In genomic region chr2:238430781-238431180, GRCh38 we compare ENCODE assay signal across 17 cellular contexts. TPM values are rescaled to one million over a fixed set of nuclear protein-coding genes. Genes with fewer than 3 reads are reported as not detected.
DNase-seq lines count a peak whose midpoint lies in the region; ATAC-seq and TF ChIP-seq lines count a peak whose summit lies in the region.
"Had no signal": no experiment of that assay in that cellular context is flagged by ENCODE, and none has a peak within 500 bp of the region (broad histone marks: within the 10 kb centered on the region; RNA-seq: fewer than 3 reads in every experiment).

No MANE protein-coding gene starts in this region.

- H3K9ac ChIP-seq in IMR-90 (ENCODE audit: low read depth, low read length) (no peak overlapping the region), endodermal cell (ENCODE audit: extremely low read depth, low read length, poor library complexity, severe bottlenecking) (no peak overlapping the region)
- H3K9ac ChIP-seq: BLaER1 treated with 17β-estradiol and CSF1 and Interleukin-3, amounts not matched to agents 10 nM and 100 nM had no signal

- no peak for TF ChIP-seq POLR2A in IMR-90 (IDR thresholded peaks at IDR 0.05; ENCODE audit: low read depth, low read length)
- TF ChIP-seq POLR2A in right lobe of liver (IDR thresholded peaks at IDR 0.05) = no peak

- CTCF ChIA-PET in activated naive CD4-positive, alpha-beta T cell treated with anti-CD3 and anti-CD28 coated beads for 36 hours (lab: Charles Lee) = no interaction called here
- CTCF ChIA-PET in IMR-90 (lab: Yijun Ruan, JAX) = interaction anchor here (1.0 kb wide), 1 partner anchor 11 kb away, joined by 4 read pairs; no protein-coding TSS in a partner anchor

- no peak for ATAC-seq in IMR-90 (ENCODE audit: low read depth)
- ATAC-seq in HG03354 (IDR thresholded peaks at IDR 0.05; ENCODE audit: poor library complexity, severe bottlenecking, unreplicated experiment) = no peak
- ATAC-seq in right lobe of liver = no peak

- no peak overlapping the region for H3K14ac ChIP-seq in IMR-90 (replicated peaks; ENCODE audit: low read depth, low read length)

- H3K27me3 Mint-ChIP-seq in activated naive CD4-positive, alpha-beta T cell treated with anti-CD3 and anti-CD28 coated beads, Interleukin-2, amount 50 U/mL, for 24 hours = no peaks in the 10 kb centered on the region
- H3K27me3 Mint-ChIP-seq in activated naive CD4-positive, alpha-beta T cell treated with anti-CD3 and anti-CD28 coated beads for 36 hours (ENCODE audit: low read depth) = no peaks in the 10 kb centered on the region
- H3K27me3 Mint-ChIP-seq in endodermal cell (ENCODE audit: insufficient read depth) = no peaks in the 10 kb centered on the region
- H3K27me3 Mint-ChIP-seq in progenitor cell of endocrine pancreas = no peaks in the 10 kb centered on the region

- POLR2A ChIA-PET in IMR-90 (lab: Charles Lee; ENCODE audit: unreplicated experiment) = no interaction called here

- peaks cover 27 to 42% of the 10 kb centered on the region in 2 experiments; a peak in 3 of 4 replicates for H3K79me1 ChIP-seq in IMR-90 (ENCODE audit: low read depth in 1 of 2, low read length in 2 of 2)

- no peaks in the 10 kb centered on the region for H3K9me3 Mint-ChIP-seq in activated naive CD4-positive, alpha-beta T cell treated with anti-CD3 and anti-CD28 coated beads, Interleukin-2, amount 50 U/mL, for 24 hours
- H3K9me3 Mint-ChIP-seq in activated naive CD4-positive, alpha-beta T cell treated with anti-CD3 and anti-CD28 coated beads for 36 hours = no peaks in the 10 kb centered on the region
- H3K9me3 Mint-ChIP-seq in endodermal cell (peaks cover 6% of the 10 kb centered on the region), progenitor cell of endocrine pancreas (ENCODE audit: low read depth) (peaks cover 6% of the 10 kb centered on the region)

- in situ Hi-C loops in IMR-90 (cut with MboI; ENCODE audit: low sequenced_read_pairs) = no loop called here

- peaks cover 12% of the 10 kb centered on the region for H3K36me3 Mint-ChIP-seq in activated naive CD4-positive, alpha-beta T cell treated with anti-CD3 and anti-CD28 coated beads, Interleukin-2, amount 50 U/mL, for 24 hours
- H3K36me3 Mint-ChIP-seq in activated naive CD4-positive, alpha-beta T cell treated with anti-CD3 and anti-CD28 coated beads for 36 hours (ENCODE audit: low read depth) = peaks cover 38% of the 10 kb centered on the region
- H3K36me3 Mint-ChIP-seq in endodermal cell (ENCODE audit: low read depth) (peaks cover 51% of the 10 kb centered on the region), progenitor cell of endocrine pancreas (ENCODE audit: insufficient read depth) (peaks cover 27% of the 10 kb centered on the region)

- H3K4me2 ChIP-seq in IMR-90 (ENCODE audit: low read depth, low read length) = no peak overlapping the region
- H3K4me2 ChIP-seq: BLaER1 treated with 17β-estradiol and CSF1 and Interleukin-3, amounts not matched to agents 10 nM and 100 nM had no signal

- H3K27ac Mint-ChIP-seq in activated naive CD4-positive, alpha-beta T cell treated with anti-CD3 and anti-CD28 coated beads, Interleukin-2, amount 50 U/mL, for 24 hours = no peak overlapping the region
- no peak overlapping the region for H3K27ac Mint-ChIP-seq in activated naive CD4-positive, alpha-beta T cell treated with anti-CD3 and anti-CD28 coated beads for 36 hours
- H3K27ac Mint-ChIP-seq in endodermal cell (no peak overlapping the region), progenitor cell of endocrine pancreas (no peak overlapping the region)

- no peak overlapping the region for H3K23ac ChIP-seq in IMR-90 (ENCODE audit: low read depth, low read length)

- H3K4me1 ChIP-seq in IMR-90 (ENCODE audit: control insufficient read depth, insufficient read depth, low read length) (peaks cover 27% of the 10 kb centered on the region), endodermal cell (ENCODE audit: control insufficient read depth, insufficient read depth, low read length) (no peaks in the 10 kb centered on the region), right lobe of liver (peaks cover 0 to 15% (median 4%) of the 10 kb centered on the region in 4 donors)

- intact Hi-C loops in activated naive CD4-positive, alpha-beta T cell treated with anti-CD3 and anti-CD28 coated beads for 36 hours (cut with micrococcal nuclease) = no loop called here
- intact Hi-C loops in IMR-90 (cut with micrococcal nuclease) (loop anchor here (5.0 kb wide), 2 partner anchors 53 to 143 kb away; partner anchors contain the start of gene PER2), right lobe of liver (cut with DNase I) (no loop called here)

- peak overlapping the region; percentile 41 for H3K4me3 Mint-ChIP-seq in activated naive CD4-positive, alpha-beta T cell treated with anti-CD3 and anti-CD28 coated beads, Interleukin-2, amount 50 U/mL, for 24 hours
- H3K4me3 Mint-ChIP-seq in activated naive CD4-positive, alpha-beta T cell treated with anti-CD3 and anti-CD28 coated beads for 36 hours = no peak overlapping the region
- H3K4me3 Mint-ChIP-seq in endodermal cell (no peak overlapping the region), progenitor cell of endocrine pancreas (ENCODE audit: low read depth) (peak overlapping the region; percentile 29)

- peaks cover 10% of the 10 kb centered on the region for H4K20me1 ChIP-seq in IMR-90 (ENCODE audit: insufficient read depth, low read length)

- no peak overlapping the region for H2BK120ac ChIP-seq in IMR-90 (ENCODE audit: low read depth, low read length)

- H2BK15ac ChIP-seq in IMR-90 (ENCODE audit: low read depth, low read length) = no peak overlapping the region

- no TSS peak for BruUV-seq in IMR-90 (replicated peaks; lab: Mats Ljungman, UMichigan)

- no peak overlapping the region for H3K56ac ChIP-seq in IMR-90 (ENCODE audit: extremely low read depth, insufficient read depth, low read length)

- H3K36me3 ChIP-seq in IMR-90 (ENCODE audit: control insufficient read depth, insufficient read depth, low read length) = peaks cover 24% of the 10 kb centered on the region
- peaks cover 50% of the 10 kb centered on the region for H3K36me3 ChIP-seq in endodermal cell (ENCODE audit: control insufficient read depth, insufficient read depth, low read length)
- peaks cover 0 to 25% (median 0%) of the 10 kb centered on the region in 4 donors for H3K36me3 ChIP-seq in right lobe of liver

- H3K27ac ChIP-seq in IMR-90 (ENCODE audit: insufficient read depth, low read length) = no peak overlapping the region
- no peak overlapping the region for H3K27ac ChIP-seq in endodermal cell (ENCODE audit: low read depth, low read length)
- no peak overlapping the region for H3K27ac ChIP-seq in right lobe of liver
- H3K27ac ChIP-seq: BLaER1 treated with 17β-estradiol and CSF1 and Interleukin-3, amounts not matched to agents 10 nM and 100 nM; SJSA1 had no signal

- no peak overlapping the region for H2BK20ac ChIP-seq in IMR-90 (ENCODE audit: low read depth, low read length)

- no peak overlapping the region for H4K8ac ChIP-seq in IMR-90 (ENCODE audit: low read depth in 2 of 2, low read length in 2 of 2)

- peak overlapping the region; percentile 47 for H2BK5ac ChIP-seq in IMR-90 (ENCODE audit: low read depth, low read length, poor library complexity, severe bottlenecking)

- TF ChIP-seq CTCF in IMR-90 (conservative IDR thresholded peaks at IDR 0.05; ENCODE audit: low read depth, low read length) = no peak
- TF ChIP-seq CTCF in endodermal cell (conservative IDR thresholded peaks at IDR 0.05) = no peak
- TF ChIP-seq CTCF in progenitor cell of endocrine pancreas (IDR thresholded peaks at IDR 0.05; ENCODE audit: unreplicated experiment) = no peak
- TF ChIP-seq CTCF in right lobe of liver (IDR thresholded peaks at IDR 0.05) = no peak

- no peak overlapping the region for H3K18ac ChIP-seq in IMR-90 (ENCODE audit: low read depth, low read length)

- no peak overlapping the region for H2AK5ac ChIP-seq in IMR-90 (ENCODE audit: low read depth, low read length)

- DNase-seq in activated naive CD4-positive, alpha-beta T cell treated with anti-CD3 and anti-CD28 coated beads for 36 hours = no peak
- DNase-seq in IMR-90 (no peak), endodermal cell (no peak), progenitor cell of endocrine pancreas (ENCODE audit: low spot score, unreplicated experiment) (no peak), right lobe of liver (no peak), epidermal melanocyte (ENCODE audit: insufficient read length, low spot score) (no peak)
- DNase-seq: DMS 273 treated with DMSO at 0.1 percent for 48 hours; GDM1; NCI-H187 treated with DMSO at 0.1 percent for 48 hours; NCI-H345; NCI-H526; NK-92 treated with Interleukin-12 subunit alpha and Interleukin-12 subunit beta, amount 100 ng/mL, for 24 hours; RPMI8226 had no signal

- dilution Hi-C loops in IMR-90 (cut with HindIII; ENCODE audit: low sequenced_read_pairs, unreplicated experiment) = no loop called here

- no peak overlapping the region for H3K4me3 ChIP-seq in IMR-90 (ENCODE audit: insufficient read depth, low read depth, low read length)
- peak overlapping the region; percentile 48 for H3K4me3 ChIP-seq in endodermal cell (ENCODE audit: low read length)
- H3K4me3 ChIP-seq in right lobe of liver = no peak overlapping the region
- H3K4me3 ChIP-seq: BLaER1 treated with 17β-estradiol and CSF1 and Interleukin-3, amounts not matched to agents 10 nM and 100 nM; SJSA1 had no signal

- peaks cover 68% of the 10 kb centered on the region for H3K4me1 Mint-ChIP-seq in activated naive CD4-positive, alpha-beta T cell treated with anti-CD3 and anti-CD28 coated beads, Interleukin-2, amount 50 U/mL, for 24 hours
- peaks cover 52% of the 10 kb centered on the region for H3K4me1 Mint-ChIP-seq in activated naive CD4-positive, alpha-beta T cell treated with anti-CD3 and anti-CD28 coated beads for 36 hours (ENCODE audit: low read depth)
- H3K4me1 Mint-ChIP-seq in endodermal cell = peaks cover 12% of the 10 kb centered on the region
- peaks cover 29% of the 10 kb centered on the region for H3K4me1 Mint-ChIP-seq in progenitor cell of endocrine pancreas (ENCODE audit: low read depth)

- H3K9me3 ChIP-seq in IMR-90 (ENCODE audit: control insufficient read depth, insufficient read depth, low read length) = 0 out of 2 replicates have a peak, but pooled peaks cover 4% of the 10 kb centered on the region
- peaks cover 16% of the 10 kb centered on the region for H3K9me3 ChIP-seq in endodermal cell (ENCODE audit: control insufficient read depth, low read length)
- H3K9me3 ChIP-seq in right lobe of liver = no peaks in the 10 kb centered on the region
- H3K9me3 ChIP-seq: SJSA1 had no signal

- H2AFZ ChIP-seq in IMR-90 (replicated peaks; ENCODE audit: low read length, poor library complexity) = no peak overlapping the region

- H2AK9ac ChIP-seq in IMR-90 (replicated peaks; ENCODE audit: low read depth, low read length, poor library complexity) = no peak overlapping the region

- no peak overlapping the region for H4K5ac ChIP-seq in IMR-90 (ENCODE audit: low read depth, low read length)

- peaks cover 26% of the 10 kb centered on the region for H3K9me1 ChIP-seq in IMR-90 (ENCODE audit: insufficient read depth, low read length)

- H4K91ac ChIP-seq in IMR-90 (ENCODE audit: insufficient read depth, low read depth, low read length) = no peak overlapping the region

- no peak overlapping the region for H3K4ac ChIP-seq in IMR-90 (ENCODE audit: low read depth, low read length)

- no peak for TF ChIP-seq RAD21 in IMR-90 (IDR thresholded peaks at IDR 0.05; ENCODE audit: low read length)

- WGBS in IMR-90 (ENCODE audit: extremely low coverage in 2 of 2, insufficient read length in 1 of 2), 2 experiments = 98% methylated on average over 5 of the region's 6 CpGs; no CpG with 5 or more reads in 1 of the 2 experiments
- WGBS in endodermal cell (ENCODE audit: insufficient coverage in 1 of 2, insufficient read length in 1 of 2), 2 experiments = 91 to 95% methylated on average over 6 of the region's 6 CpGs
- WGBS in right lobe of liver (ENCODE audit: insufficient coverage, low coverage, low lambda C conversion rate, missing lambda C conversion rate) = 100% methylated on average over 3 of the region's 6 CpGs

- H3K27me3 ChIP-seq in IMR-90 (ENCODE audit: control insufficient read depth, insufficient read depth, low read length) = no peaks in the 10 kb centered on the region
- no peaks in the 10 kb centered on the region for H3K27me3 ChIP-seq in endodermal cell (ENCODE audit: control insufficient read depth, insufficient read depth, low read length, poor library complexity, severe bottlenecking)
- H3K27me3 ChIP-seq in right lobe of liver = no peaks in the 10 kb centered on the region
- H3K27me3 ChIP-seq: BLaER1 treated with 17β-estradiol and CSF1 and Interleukin-3, amounts not matched to agents 10 nM and 100 nM; SJSA1 had no signal

RNA-seq across cellular contexts. Expression of gene ASB1, which starts 4.1 kb away (rescaled TPM):
- 10 to 100 TPM; 29.9 to 33.7 TPM for total RNA-seq in activated naive CD4-positive, alpha-beta T cell treated with anti-CD3 and anti-CD28 coated beads for 36 hours
- 21.4 and 23.5 TPM in 2 replicates for total RNA-seq in IMR-90 (2012; rRNA removed)
- polyA plus RNA-seq in IMR-90 (2012; rRNA removed) = 37.3 and 39.6 TPM in 2 replicates
- polyA plus RNA-seq in IMR-90 (2012; cell fraction: cytosol; rRNA removed) = 29.3 and 37.4 TPM in 2 replicates
- polyA plus RNA-seq in IMR-90 (2012; cell fraction: nucleus; rRNA removed; ENCODE audit: low replicate concordance) = 61.9 and 87.8 TPM in 2 replicates
- 10 to 100 TPM; 39.0 to 39.6 TPM for total RNA-seq in endodermal cell
- polyA plus RNA-seq in endodermal cell (2013, experiment 1 of 2) = 23.2 TPM
- polyA plus RNA-seq in endodermal cell (2013, experiment 2 of 2) = 22.2 TPM
- total RNA-seq in progenitor cell of endocrine pancreas = 42.3 and 46.8 TPM in 2 replicates
- 10 to 100 TPM in 2 of 6 experiments, 1 to 10 TPM in 4; 6.3 to 18.2 (median 8.4) TPM for total RNA-seq in right lobe of liver

Comparison
In these comparisons a context has a peak if more than half of its experiments do, and no peak if none do; other contexts are left out.
1. H3K4me3 Mint-ChIP-seq: peak in activated naive CD4-positive, alpha-beta T cell treated with anti-CD3 and anti-CD28 coated beads, Interleukin-2, amount 50 U/mL, for 24 hours (single experiment) and progenitor cell of endocrine pancreas (single experiment); none in activated naive CD4-positive, alpha-beta T cell treated with anti-CD3 and anti-CD28 coated beads for 36 hours (single experiment) and endodermal cell (single experiment).